Comparison of ENCODE assay signal across 1 cellular context in the genomic region with DNA sequence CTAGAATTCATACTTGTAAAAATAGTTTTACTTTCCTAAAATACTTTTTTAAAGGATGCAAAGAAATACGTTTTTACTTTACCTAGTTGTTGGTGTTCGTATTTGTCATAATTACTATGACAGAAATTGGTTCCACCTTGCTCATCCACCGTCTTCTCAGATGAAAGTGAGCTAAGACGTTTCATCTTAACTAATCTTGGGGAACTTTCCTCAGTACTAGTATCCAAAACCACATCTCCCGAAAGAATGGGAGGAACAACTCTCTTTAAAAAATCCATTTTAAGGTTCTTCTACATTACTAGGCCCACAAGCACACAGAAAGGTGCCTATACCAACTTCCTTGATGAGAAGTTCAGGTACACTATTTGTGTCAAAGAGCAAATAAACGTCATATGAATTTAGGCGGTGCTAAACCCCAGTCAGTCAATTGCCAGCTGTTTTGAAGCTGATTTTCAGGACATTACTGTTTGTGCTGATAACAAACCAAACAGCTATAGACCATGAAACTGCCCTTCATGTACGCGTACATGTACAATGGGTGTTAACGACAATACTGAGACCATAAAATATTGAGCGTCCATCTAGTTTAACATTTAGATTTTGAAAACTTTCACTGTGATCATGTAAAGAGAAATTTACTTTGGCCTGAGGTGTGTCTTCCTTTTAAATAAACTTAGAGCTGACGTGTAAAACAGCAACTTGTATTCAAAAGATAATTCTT.
TF ChIP-seq lines count a peak whose summit lies in the region.

No MANE protein-coding gene starts in this region.

TF ChIP-seq in K562, 482 proteins besides CTCF, POLR2A, EP300 and RAD21 (continued from another document):
- TF ChIP-seq PURB (CRISPR knock-in tag; IDR thresholded peaks at IDR 0.05; ENCODE audit: low read depth) (no peak), CREB1 (IDR thresholded peaks at IDR 0.05) (peak; percentile 55; the same call in 1 of the 2 replicates), CREB1 (CRISPR knock-in tag; IDR thresholded peaks at IDR 0.05) (no peak), POU5F1 (IDR thresholded peaks at IDR 0.05; ENCODE audit: borderline replicate concordance, low read depth, low read length, partially characterized antibody) (no peak), ZNF785 (CRISPR knock-in tag; IDR thresholded peaks at IDR 0.05) (no peak), ZFP36 (IDR thresholded peaks at IDR 0.05; ENCODE audit: low read depth, low read length, partially characterized antibody) (no peak), U2AF1 (optimal IDR thresholded peaks at IDR 0.05; ENCODE audit: low read depth, low read length) (no peak), CBFA2T2 (conservative IDR thresholded peaks at IDR 0.05) (peak; percentile 85), SMARCE1 (IDR thresholded peaks at IDR 0.05) (peak; percentile 80; the same call in 1 of the 2 replicates), SMC3 (conservative IDR thresholded peaks at IDR 0.05; ENCODE audit: insufficient read depth, low read depth, low read length) (no peak), ZNF57 (CRISPR knock-in tag; IDR thresholded peaks at IDR 0.05) (no peak), EWSR1 (IDR thresholded peaks at IDR 0.05; ENCODE audit: borderline replicate concordance, low read depth, partially characterized antibody) (no peak), ZNF212 (CRISPR knock-in tag; IDR thresholded peaks at IDR 0.05) (no peak), ZC3H4 (CRISPR knock-in tag; IDR thresholded peaks at IDR 0.05; ENCODE audit: borderline replicate concordance) (no peak), ZBTB7A (IDR thresholded peaks at IDR 0.05; ENCODE audit: borderline replicate concordance, control insufficient read depth, low read depth, low read length) (no peak), SRSF1 (IDR thresholded peaks at IDR 0.05; ENCODE audit: low read depth, low read length) (no peak), TBL1XR1 (IDR thresholded peaks at IDR 0.05; ENCODE audit: low read length in 2 of 2) (peak in 1 of 2 experiments; percentile 78; a peak in 2 of 4 replicates), SP1 (CRISPR knock-in tag; IDR thresholded peaks at IDR 0.05) (no peak; the same call in 1 of the 2 replicates), TSC22D4 (tag; IDR thresholded peaks at IDR 0.05) (no peak), EP400 (IDR thresholded peaks at IDR 0.05) (peak; percentile 34; the same call in 1 of the 2 replicates), BRF1 (IDR thresholded peaks at IDR 0.05; ENCODE audit: borderline replicate concordance, extremely low read depth, insufficient read length) (no peak), HMG20B (CRISPR knock-in tag; IDR thresholded peaks at IDR 0.05) (no peak), ZNF184 (CRISPR knock-in tag; IDR thresholded peaks at IDR 0.05) (no peak), FOXP1 (CRISPR knock-in tag; IDR thresholded peaks at IDR 0.05) (no peak)
- TF ChIP-seq, protein P1, sequence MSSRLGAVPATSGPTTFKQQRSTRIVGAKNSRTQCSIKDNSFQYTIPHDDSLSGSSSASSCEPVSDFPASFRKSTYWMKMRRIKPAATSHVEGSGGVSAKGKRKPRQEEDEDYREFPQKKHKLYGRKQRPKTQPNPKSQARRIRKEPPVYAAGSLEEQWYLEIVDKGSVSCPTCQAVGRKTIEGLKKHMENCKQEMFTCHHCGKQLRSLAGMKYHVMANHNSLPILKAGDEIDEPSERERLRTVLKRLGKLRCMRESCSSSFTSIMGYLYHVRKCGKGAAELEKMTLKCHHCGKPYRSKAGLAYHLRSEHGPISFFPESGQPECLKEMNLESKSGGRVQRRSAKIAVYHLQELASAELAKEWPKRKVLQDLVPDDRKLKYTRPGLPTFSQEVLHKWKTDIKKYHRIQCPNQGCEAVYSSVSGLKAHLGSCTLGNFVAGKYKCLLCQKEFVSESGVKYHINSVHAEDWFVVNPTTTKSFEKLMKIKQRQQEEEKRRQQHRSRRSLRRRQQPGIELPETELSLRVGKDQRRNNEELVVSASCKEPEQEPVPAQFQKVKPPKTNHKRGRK (tag; IDR thresholded peaks at IDR 0.05): no peak
- TF ChIP-seq, protein P2, sequence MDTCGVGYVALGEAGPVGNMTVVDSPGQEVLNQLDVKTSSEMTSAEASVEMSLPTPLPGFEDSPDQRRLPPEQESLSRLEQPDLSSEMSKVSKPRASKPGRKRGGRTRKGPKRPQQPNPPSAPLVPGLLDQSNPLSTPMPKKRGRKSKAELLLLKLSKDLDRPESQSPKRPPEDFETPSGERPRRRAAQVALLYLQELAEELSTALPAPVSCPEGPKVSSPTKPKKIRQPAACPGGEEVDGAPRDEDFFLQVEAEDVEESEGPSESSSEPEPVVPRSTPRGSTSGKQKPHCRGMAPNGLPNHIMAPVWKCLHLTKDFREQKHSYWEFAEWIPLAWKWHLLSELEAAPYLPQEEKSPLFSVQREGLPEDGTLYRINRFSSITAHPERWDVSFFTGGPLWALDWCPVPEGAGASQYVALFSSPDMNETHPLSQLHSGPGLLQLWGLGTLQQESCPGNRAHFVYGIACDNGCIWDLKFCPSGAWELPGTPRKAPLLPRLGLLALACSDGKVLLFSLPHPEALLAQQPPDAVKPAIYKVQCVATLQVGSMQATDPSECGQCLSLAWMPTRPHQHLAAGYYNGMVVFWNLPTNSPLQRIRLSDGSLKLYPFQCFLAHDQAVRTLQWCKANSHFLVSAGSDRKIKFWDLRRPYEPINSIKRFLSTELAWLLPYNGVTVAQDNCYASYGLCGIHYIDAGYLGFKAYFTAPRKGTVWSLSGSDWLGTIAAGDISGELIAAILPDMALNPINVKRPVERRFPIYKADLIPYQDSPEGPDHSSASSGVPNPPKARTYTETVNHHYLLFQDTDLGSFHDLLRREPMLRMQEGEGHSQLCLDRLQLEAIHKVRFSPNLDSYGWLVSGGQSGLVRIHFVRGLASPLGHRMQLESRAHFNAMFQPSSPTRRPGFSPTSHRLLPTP (IDR thresholded peaks at IDR 0.05; ENCODE audit: borderline replicate concordance, extremely low read depth, insufficient read length): no peak
- TF ChIP-seq, protein P3, sequence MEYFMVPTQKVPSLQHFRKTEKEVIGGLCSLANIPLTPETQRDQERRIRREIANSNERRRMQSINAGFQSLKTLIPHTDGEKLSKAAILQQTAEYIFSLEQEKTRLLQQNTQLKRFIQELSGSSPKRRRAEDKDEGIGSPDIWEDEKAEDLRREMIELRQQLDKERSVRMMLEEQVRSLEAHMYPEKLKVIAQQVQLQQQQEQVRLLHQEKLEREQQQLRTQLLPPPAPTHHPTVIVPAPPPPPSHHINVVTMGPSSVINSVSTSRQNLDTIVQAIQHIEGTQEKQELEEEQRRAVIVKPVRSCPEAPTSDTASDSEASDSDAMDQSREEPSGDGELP (CRISPR knock-in tag; IDR thresholded peaks at IDR 0.05; ENCODE audit: borderline replicate concordance): peak; percentile 59; the same call in 1 of the 2 replicates
- TF ChIP-seq, protein P4, sequence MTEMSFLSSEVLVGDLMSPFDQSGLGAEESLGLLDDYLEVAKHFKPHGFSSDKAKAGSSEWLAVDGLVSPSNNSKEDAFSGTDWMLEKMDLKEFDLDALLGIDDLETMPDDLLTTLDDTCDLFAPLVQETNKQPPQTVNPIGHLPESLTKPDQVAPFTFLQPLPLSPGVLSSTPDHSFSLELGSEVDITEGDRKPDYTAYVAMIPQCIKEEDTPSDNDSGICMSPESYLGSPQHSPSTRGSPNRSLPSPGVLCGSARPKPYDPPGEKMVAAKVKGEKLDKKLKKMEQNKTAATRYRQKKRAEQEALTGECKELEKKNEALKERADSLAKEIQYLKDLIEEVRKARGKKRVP (CRISPR knock-in tag; IDR thresholded peaks at IDR 0.05): no peak
- TF ChIP-seq, protein P5, sequence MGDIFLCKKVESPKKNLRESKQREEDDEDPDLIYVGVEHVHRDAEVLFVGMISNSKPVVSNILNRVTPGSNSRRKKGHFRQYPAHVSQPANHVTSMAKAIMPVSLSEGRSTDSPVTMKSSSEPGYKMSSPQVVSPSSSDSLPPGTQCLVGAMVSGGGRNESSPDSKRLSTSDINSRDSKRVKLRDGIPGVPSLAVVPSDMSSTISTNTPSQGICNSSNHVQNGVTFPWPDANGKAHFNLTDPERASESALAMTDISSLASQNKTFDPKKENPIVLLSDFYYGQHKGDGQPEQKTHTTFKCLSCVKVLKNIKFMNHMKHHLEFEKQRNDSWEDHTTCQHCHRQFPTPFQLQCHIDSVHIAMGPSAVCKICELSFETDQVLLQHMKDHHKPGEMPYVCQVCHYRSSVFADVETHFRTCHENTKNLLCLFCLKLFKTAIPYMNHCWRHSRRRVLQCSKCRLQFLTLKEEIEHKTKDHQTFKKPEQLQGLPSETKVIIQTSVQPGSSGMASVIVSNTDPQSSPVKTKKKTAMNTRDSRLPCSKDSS (IDR thresholded peaks at IDR 0.05; ENCODE audit: low read depth, partially characterized antibody): no peak
- TF ChIP-seq, protein P6, sequence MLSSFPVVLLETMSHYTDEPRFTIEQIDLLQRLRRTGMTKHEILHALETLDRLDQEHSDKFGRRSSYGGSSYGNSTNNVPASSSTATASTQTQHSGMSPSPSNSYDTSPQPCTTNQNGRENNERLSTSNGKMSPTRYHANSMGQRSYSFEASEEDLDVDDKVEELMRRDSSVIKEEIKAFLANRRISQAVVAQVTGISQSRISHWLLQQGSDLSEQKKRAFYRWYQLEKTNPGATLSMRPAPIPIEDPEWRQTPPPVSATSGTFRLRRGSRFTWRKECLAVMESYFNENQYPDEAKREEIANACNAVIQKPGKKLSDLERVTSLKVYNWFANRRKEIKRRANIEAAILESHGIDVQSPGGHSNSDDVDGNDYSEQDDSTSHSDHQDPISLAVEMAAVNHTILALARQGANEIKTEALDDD (IDR thresholded peaks at IDR 0.05): peak; percentile 96
- TF ChIP-seq, protein P7, sequence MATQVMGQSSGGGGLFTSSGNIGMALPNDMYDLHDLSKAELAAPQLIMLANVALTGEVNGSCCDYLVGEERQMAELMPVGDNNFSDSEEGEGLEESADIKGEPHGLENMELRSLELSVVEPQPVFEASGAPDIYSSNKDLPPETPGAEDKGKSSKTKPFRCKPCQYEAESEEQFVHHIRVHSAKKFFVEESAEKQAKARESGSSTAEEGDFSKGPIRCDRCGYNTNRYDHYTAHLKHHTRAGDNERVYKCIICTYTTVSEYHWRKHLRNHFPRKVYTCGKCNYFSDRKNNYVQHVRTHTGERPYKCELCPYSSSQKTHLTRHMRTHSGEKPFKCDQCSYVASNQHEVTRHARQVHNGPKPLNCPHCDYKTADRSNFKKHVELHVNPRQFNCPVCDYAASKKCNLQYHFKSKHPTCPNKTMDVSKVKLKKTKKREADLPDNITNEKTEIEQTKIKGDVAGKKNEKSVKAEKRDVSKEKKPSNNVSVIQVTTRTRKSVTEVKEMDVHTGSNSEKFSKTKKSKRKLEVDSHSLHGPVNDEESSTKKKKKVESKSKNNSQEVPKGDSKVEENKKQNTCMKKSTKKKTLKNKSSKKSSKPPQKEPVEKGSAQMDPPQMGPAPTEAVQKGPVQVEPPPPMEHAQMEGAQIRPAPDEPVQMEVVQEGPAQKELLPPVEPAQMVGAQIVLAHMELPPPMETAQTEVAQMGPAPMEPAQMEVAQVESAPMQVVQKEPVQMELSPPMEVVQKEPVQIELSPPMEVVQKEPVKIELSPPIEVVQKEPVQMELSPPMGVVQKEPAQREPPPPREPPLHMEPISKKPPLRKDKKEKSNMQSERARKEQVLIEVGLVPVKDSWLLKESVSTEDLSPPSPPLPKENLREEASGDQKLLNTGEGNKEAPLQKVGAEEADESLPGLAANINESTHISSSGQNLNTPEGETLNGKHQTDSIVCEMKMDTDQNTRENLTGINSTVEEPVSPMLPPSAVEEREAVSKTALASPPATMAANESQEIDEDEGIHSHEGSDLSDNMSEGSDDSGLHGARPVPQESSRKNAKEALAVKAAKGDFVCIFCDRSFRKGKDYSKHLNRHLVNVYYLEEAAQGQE (CRISPR knock-in tag; IDR thresholded peaks at IDR 0.05; ENCODE audit: low read depth): no peak
- TF ChIP-seq, protein P8, sequence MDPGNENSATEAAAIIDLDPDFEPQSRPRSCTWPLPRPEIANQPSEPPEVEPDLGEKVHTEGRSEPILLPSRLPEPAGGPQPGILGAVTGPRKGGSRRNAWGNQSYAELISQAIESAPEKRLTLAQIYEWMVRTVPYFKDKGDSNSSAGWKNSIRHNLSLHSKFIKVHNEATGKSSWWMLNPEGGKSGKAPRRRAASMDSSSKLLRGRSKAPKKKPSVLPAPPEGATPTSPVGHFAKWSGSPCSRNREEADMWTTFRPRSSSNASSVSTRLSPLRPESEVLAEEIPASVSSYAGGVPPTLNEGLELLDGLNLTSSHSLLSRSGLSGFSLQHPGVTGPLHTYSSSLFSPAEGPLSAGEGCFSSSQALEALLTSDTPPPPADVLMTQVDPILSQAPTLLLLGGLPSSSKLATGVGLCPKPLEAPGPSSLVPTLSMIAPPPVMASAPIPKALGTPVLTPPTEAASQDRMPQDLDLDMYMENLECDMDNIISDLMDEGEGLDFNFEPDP (CRISPR knock-in tag; IDR thresholded peaks at IDR 0.05): no peak
- TF ChIP-seq, protein P9, sequence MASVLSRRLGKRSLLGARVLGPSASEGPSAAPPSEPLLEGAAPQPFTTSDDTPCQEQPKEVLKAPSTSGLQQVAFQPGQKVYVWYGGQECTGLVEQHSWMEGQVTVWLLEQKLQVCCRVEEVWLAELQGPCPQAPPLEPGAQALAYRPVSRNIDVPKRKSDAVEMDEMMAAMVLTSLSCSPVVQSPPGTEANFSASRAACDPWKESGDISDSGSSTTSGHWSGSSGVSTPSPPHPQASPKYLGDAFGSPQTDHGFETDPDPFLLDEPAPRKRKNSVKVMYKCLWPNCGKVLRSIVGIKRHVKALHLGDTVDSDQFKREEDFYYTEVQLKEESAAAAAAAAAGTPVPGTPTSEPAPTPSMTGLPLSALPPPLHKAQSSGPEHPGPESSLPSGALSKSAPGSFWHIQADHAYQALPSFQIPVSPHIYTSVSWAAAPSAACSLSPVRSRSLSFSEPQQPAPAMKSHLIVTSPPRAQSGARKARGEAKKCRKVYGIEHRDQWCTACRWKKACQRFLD (CRISPR knock-in tag; IDR thresholded peaks at IDR 0.05): no peak
- TF ChIP-seq, protein P10, sequence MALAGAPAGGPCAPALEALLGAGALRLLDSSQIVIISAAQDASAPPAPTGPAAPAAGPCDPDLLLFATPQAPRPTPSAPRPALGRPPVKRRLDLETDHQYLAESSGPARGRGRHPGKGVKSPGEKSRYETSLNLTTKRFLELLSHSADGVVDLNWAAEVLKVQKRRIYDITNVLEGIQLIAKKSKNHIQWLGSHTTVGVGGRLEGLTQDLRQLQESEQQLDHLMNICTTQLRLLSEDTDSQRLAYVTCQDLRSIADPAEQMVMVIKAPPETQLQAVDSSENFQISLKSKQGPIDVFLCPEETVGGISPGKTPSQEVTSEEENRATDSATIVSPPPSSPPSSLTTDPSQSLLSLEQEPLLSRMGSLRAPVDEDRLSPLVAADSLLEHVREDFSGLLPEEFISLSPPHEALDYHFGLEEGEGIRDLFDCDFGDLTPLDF (CRISPR knock-in tag; IDR thresholded peaks at IDR 0.05): no peak
